ENCODE assay signal across 11 cellular contexts in the genomic region with DNA sequence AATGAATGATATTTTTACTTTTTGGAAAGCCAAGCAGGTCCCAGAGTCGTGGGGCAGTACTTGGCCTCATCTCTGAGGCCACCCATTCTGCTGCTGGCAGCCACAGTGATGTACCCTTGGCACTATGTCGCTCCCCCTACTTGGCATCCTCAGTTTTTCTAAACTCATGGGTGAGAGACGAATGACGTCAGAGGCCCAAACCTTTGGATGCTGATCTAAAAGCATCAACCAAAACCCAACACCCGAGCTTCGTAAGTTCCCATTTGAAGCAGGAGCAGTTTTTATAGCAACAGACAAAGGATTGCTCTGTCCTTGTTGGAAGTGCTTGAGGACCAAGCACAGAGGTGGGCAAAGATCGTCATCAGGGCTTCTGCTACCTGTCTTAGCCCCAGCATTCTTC.
"Had no signal": no experiment of that assay in that cellular context is flagged by ENCODE, and none has a peak within 500 bp of the region (broad histone marks: within the 10 kb centered on the region; RNA-seq: fewer than 3 reads in every experiment).

No MANE protein-coding gene starts in this region.

- H3K36me3 ChIP-seq: HAP-1 had no signal

- H3K9me3 ChIP-seq: HAP-1 had no signal

- ATAC-seq: GM23338, HCT116 had no signal

- H3K27ac ChIP-seq: GM23248 had no signal

- H3K4me1 ChIP-seq: HAP-1 had no signal

- DNase-seq: GM23248, GOT3, H7, H9, HCEC 1CT, HFFc6 had no signal

- H2AFZ ChIP-seq: GM23248, GM23338 had no signal

- FAIRE-seq: H1, H54 had no signal

- H3K9ac ChIP-seq: GM23248 had no signal

- H3K4me2 ChIP-seq: GM23338 had no signal

- H3K4me3 ChIP-seq: GM23248, GM23338, HAP-1 had no signal
